20 cellular contexts compared by ENCODE assay signal in genomic region chr2:220466251-220466691, GRCh38.
"Had no signal": no experiment of that assay in that cellular context is flagged by ENCODE, and none has a peak within 500 bp of the region (broad histone marks: within the 10 kb centered on the region; RNA-seq: fewer than 3 reads in every experiment).

No MANE protein-coding gene starts in this region.

- ATAC-seq: activated T-cell treated with anti-CD3 and anti-CD28 coated beads, Interleukin-2, amount 50 U/mL, for 72 hours; foreskin keratinocyte; mucosa of descending colon; natural killer cell treated with Interleukin-12 subunit alpha and Interleukin-12 subunit beta and Interleukin-15 and Interleukin-18, amount 100 ng/mL, for 72 hours; psoas muscle had no signal

- H3K36me3 ChIP-seq: tibial artery, uterus had no signal

- H3K9me3 Mint-ChIP-seq: activated naive CD8-positive, alpha-beta T cell treated with anti-CD3 and anti-CD28 coated beads for 36 hours; activated T-cell treated with anti-CD3 and anti-CD28 coated beads, Interleukin-2, amount 50 U/mL, for 72 hours had no signal

- H3K4me1 Mint-ChIP-seq: activated naive CD8-positive, alpha-beta T cell treated with anti-CD3 and anti-CD28 coated beads for 36 hours had no signal

- H3K27ac Mint-ChIP-seq: activated CD4-positive, alpha-beta memory T cell treated with anti-CD3 and anti-CD28 coated beads for 36 hours; activated naive CD8-positive, alpha-beta T cell treated with anti-CD3 and anti-CD28 coated beads for 36 hours; activated T-cell treated with anti-CD3 and anti-CD28 coated beads, Interleukin-2, amount 50 U/mL, for 72 hours; natural killer cell treated with Interleukin-12 subunit alpha and Interleukin-12 subunit beta and Interleukin-15 and Interleukin-18, amount 100 ng/mL, for 72 hours had no signal

- H3K27me3 Mint-ChIP-seq: activated CD4-positive, alpha-beta memory T cell treated with anti-CD3 and anti-CD28 coated beads for 36 hours; natural killer cell treated with Interleukin-12 subunit alpha and Interleukin-12 subunit beta and Interleukin-15 and Interleukin-18, amount 100 ng/mL, for 72 hours had no signal

- H3K4me3 Mint-ChIP-seq: activated CD4-positive, alpha-beta memory T cell treated with anti-CD3 and anti-CD28 coated beads for 36 hours; activated naive CD8-positive, alpha-beta T cell treated with anti-CD3 and anti-CD28 coated beads for 36 hours; activated T-cell treated with anti-CD3 and anti-CD28 coated beads, Interleukin-2, amount 50 U/mL, for 72 hours; natural killer cell treated with Interleukin-12 subunit alpha and Interleukin-12 subunit beta and Interleukin-15 and Interleukin-18, amount 100 ng/mL, for 72 hours had no signal

- H3K27ac ChIP-seq: epithelial cell of prostate, foreskin keratinocyte, psoas muscle, tibial artery, uterus, VCaP had no signal

- H3K36me3 Mint-ChIP-seq: activated CD4-positive, alpha-beta memory T cell treated with anti-CD3 and anti-CD28 coated beads for 36 hours; activated naive CD8-positive, alpha-beta T cell treated with anti-CD3 and anti-CD28 coated beads for 36 hours; natural killer cell treated with Interleukin-12 subunit alpha and Interleukin-12 subunit beta and Interleukin-15 and Interleukin-18, amount 100 ng/mL, for 72 hours had no signal

- H3K4me3 ChIP-seq: mucosa of descending colon, psoas muscle, skin epidermis, tibial artery, uterus had no signal

- H3K4me1 ChIP-seq: foreskin keratinocyte, psoas muscle, tibial artery, uterus had no signal

- DNase-seq: activated CD4-positive, alpha-beta memory T cell treated with anti-CD3 and anti-CD28 coated beads for 36 hours; activated gamma-delta T cell treated with Interleukin-2 at 50 U/mL for 16 hours; activated naive CD8-positive, alpha-beta T cell treated with anti-CD3 and anti-CD28 coated beads for 36 hours; activated T-cell treated with anti-CD3 and anti-CD28 coated beads, Interleukin-2, amount 50 U/mL, for 72 hours; aorta; caudate nucleus; cortex of kidney; effector memory CD4-positive, alpha-beta T cell; foreskin keratinocyte; head of caudate nucleus; mucosa of descending colon; occipital lobe; psoas muscle; tibial artery; uterus had no signal

- FAIRE-seq: islet of Langerhans had no signal

- H3K9me3 ChIP-seq: mucosa of descending colon, psoas muscle, tibial artery, uterus had no signal

- H3K27me3 ChIP-seq: foreskin keratinocyte, tibial artery, uterus had no signal
